8 cellular contexts compared by ENCODE assay signal in the genomic region with DNA sequence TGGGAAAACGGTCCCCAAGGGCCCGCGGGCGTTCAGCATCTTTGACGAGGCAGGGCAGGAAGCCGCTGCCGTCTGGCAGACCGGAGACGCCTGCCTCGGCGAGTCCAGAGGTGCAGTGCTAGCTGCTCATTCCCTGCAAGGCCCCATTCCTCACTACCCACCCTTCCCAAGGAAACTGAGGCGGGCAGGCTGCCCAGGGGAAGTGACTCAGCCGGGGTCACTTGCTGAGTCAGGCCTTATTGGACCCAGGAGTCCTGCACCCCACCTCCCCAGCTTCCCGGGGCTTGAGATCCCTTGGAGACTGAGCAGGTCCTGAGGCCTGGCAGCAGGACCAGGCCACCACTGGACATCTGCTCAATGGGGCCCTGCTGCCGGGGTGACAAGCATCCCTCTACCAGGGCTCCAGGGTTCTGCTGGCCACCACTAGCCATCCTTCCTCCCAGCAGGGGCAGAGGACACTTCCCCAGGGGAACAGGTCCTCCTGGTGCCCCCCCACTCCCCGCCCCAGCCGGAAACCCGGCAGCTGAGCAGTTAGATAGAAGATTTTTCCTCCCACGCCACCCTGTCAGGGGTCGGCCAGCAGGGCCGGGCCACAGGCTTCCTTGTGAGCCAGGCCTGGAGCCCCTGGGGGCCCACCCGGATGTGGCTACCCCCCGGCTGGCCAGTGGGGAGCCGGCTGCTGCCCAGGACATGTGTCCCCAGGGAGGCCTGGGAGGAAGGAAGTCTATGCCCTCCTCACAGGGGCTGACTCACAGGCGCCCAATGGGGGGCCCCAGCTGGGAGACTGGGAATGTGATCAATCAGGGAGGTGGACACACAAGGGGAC. TPM values are rescaled to one million over a fixed set of nuclear protein-coding genes. Genes with fewer than 3 reads are reported as not detected.
DNase-seq lines count a peak whose midpoint lies in the region; ATAC-seq, FAIRE-seq and TF ChIP-seq lines count a peak whose summit lies in the region.

No MANE protein-coding gene starts in this region.

- peaks cover 12% of the 10 kb centered on the region for H3K4me1 Mint-ChIP-seq in MCF 10A (ENCODE audit: insufficient read depth, unreplicated experiment)

- no peak overlapping the region for H3K4me3 Mint-ChIP-seq in MCF 10A (ENCODE audit: unreplicated experiment)

- peak overlapping the region; percentile 79 to 89 for H3K27ac ChIP-seq in uterus

- no peak overlapping the region for H3K4me3 ChIP-seq in uterus

- CTCF ChIA-PET in MCF 10A (lab: Yijun Ruan, JAX) = interaction anchor here (0.7 kb wide), 1 partner anchor 30 kb away, joined by 3 read pairs; no protein-coding TSS in a partner anchor

- no peak for ATAC-seq in GM18861 (IDR thresholded peaks at IDR 0.05; ENCODE audit: unreplicated experiment)

- no peak for TF ChIP-seq POLR2A in uterus (IDR thresholded peaks at IDR 0.05)

- no peaks in the 10 kb centered on the region for H3K9me3 ChIP-seq in uterus

- BruUV-seq in MCF 10A (replicated peaks; lab: Mats Ljungman, UMichigan) = no TSS peak

- peak; percentile 78 for DNase-seq in GF-D8 (lab: John Stamatoyannopoulos, UW)
- DNase-seq in RCC 7860 (ENCODE audit: low spot score) = peak; percentile 89
- peak; percentile 53 for DNase-seq in MCF 10A (ENCODE audit: unreplicated experiment)
- DNase-seq in lung microvascular endothelial cell (ENCODE audit: low read depth in 2 of 2) = peak; percentile 86 to 91
- DNase-seq in uterus = peak; percentile 47 to 48
- no peak for DNase-seq in Ammon's horn (ENCODE audit: low spot score)
- no peak for DNase-seq in AG08396 (ENCODE audit: low spot score)

- TF ChIP-seq CTCF in MCF 10A (IDR thresholded peaks at IDR 0.05; ENCODE audit: unreplicated experiment) (no peak), uterus (IDR thresholded peaks at IDR 0.05) (no peak)

- FAIRE-seq in RCC 7860 (lab: Jason Lieb, UNC) = peak; percentile 50

- H3K36me3 ChIP-seq in uterus = no peaks in the 10 kb centered on the region

- H3K27ac Mint-ChIP-seq in MCF 10A (ENCODE audit: low read depth, unreplicated experiment) = peak overlapping the region; percentile 37

- intact Hi-C loops in MCF 10A (cut with micrococcal nuclease) (no loop called here), uterus (cut with DNase I; ENCODE audit: low total_unique reads) (no loop called here)

- H3K27me3 Mint-ChIP-seq in MCF 10A (ENCODE audit: insufficient read depth, unreplicated experiment) = no peaks in the 10 kb centered on the region

- H3K36me3 Mint-ChIP-seq in MCF 10A (ENCODE audit: insufficient read depth, unreplicated experiment) = peaks cover 4% of the 10 kb centered on the region

- H3K4me1 ChIP-seq in uterus = peaks cover 0 to 18% of the 10 kb centered on the region in 2 donors

- POLR2A ChIA-PET in MCF 10A (lab: Yijun Ruan, JAX) = interaction anchor here (0.5 kb wide), 1 partner anchor 190 kb away, joined by 3 read pairs; the partner anchor contains the start of gene ATXN2

- H3K9me3 Mint-ChIP-seq in MCF 10A (ENCODE audit: unreplicated experiment) = no peaks in the 10 kb centered on the region

- H3K27me3 ChIP-seq in uterus = no peaks in the 10 kb centered on the region

RNA-seq across cellular contexts. Expression of gene SH2B3, which starts 3.9 kb away (rescaled TPM):
- total RNA-seq in MCF 10A (2022) (4.5 and 5.1 TPM in 2 replicates), lung microvascular endothelial cell (33.3 and 34.7 TPM in 2 replicates), uterus (10 to 100 TPM; 11.8 to 31.3 (median 21.8) TPM)

RNA-seq across cellular contexts. Expression of gene PHETA1, which starts 40.7 kb away (rescaled TPM):
- total RNA-seq in MCF 10A (2022) = 3.4 and 4.0 TPM in 2 replicates
- 5.0 and 9.1 TPM in 2 replicates for total RNA-seq in lung microvascular endothelial cell
- total RNA-seq in uterus = 10 to 100 TPM in 2 of 4 donors, under 1 TPM in 2; under 0.01 to 15.1 (median 6.0) TPM

Comparison
In these comparisons a context has a peak if more than half of its experiments do, and no peak if none do; other contexts are left out.
1. DNase-seq: peak in GF-D8 (single experiment), RCC 7860 (single experiment), MCF 10A (single experiment), lung microvascular endothelial cell (2 of 2) and uterus (2 of 2); none in Ammon's horn (single experiment) and AG08396 (single experiment).